In genomic region chr13:114226088-114226487, GRCh38 we compare ENCODE assay signal across 11 cellular contexts. TPM values are rescaled to one million over a fixed set of nuclear protein-coding genes. Genes with fewer than 3 reads are reported as not detected.
A peak's percentile ranks its signal among the peaks of the same experiment; 100 is the strongest.
DNase-seq lines count a peak whose midpoint lies in the region; ATAC-seq and TF ChIP-seq lines count a peak whose summit lies in the region.
"Had no signal": no experiment of that assay in that cellular context is flagged by ENCODE, and none has a peak within 500 bp of the region (broad histone marks: within the 10 kb centered on the region; RNA-seq: fewer than 3 reads in every experiment).

No MANE protein-coding gene starts in this region.

- WGBS in ovary, 3 donors: 85 to 86% (median 85%) methylated on average over 11 of the region's 11 CpGs

- H3K27me3 ChIP-seq in CD4-positive, alpha-beta memory T cell (ENCODE audit: insufficient read depth, low read length): no peaks in the 10 kb centered on the region
- H3K27me3 ChIP-seq in ovary: no peaks in the 10 kb centered on the region

- H3K9me3 Mint-ChIP-seq in CD4-positive, alpha-beta memory T cell: no peaks in the 10 kb centered on the region

- no peak overlapping the region for H3K27ac ChIP-seq in CD4-positive, alpha-beta memory T cell (ENCODE audit: low read depth, low read length)
- H3K27ac ChIP-seq in ovary: no peak overlapping the region
- H3K27ac ChIP-seq: KMS-11 had no signal

- ATAC-seq in GM19351 (IDR thresholded peaks at IDR 0.05; ENCODE audit: unreplicated experiment) (peak; percentile 14), T-helper 17 cell (peak; percentile 18)

- no peak for TF ChIP-seq CTCF in ovary (IDR thresholded peaks at IDR 0.05)

- H3K27me3 Mint-ChIP-seq in CD4-positive, alpha-beta memory T cell: peaks cover 3% of the 10 kb centered on the region in 2 donors
- H3K27me3 Mint-ChIP-seq in T-helper 17 cell: peaks cover 8% of the 10 kb centered on the region

- no peaks in the 10 kb centered on the region for H3K9me3 ChIP-seq in CD4-positive, alpha-beta memory T cell (ENCODE audit: control insufficient read depth in 1 of 2, low read length in 2 of 2)
- H3K9me3 ChIP-seq in T-helper 17 cell (ENCODE audit: control insufficient read depth, low read length, poor library complexity, severe bottlenecking): no peaks in the 10 kb centered on the region
- H3K9me3 ChIP-seq in ovary: no peaks in the 10 kb centered on the region

- no peak overlapping the region for H3K4me3 ChIP-seq in CD4-positive, alpha-beta memory T cell (ENCODE audit: low read length in 2 of 2)
- no peak overlapping the region for H3K4me3 ChIP-seq in ovary

- H3K4me3 Mint-ChIP-seq in CD4-positive, alpha-beta memory T cell: peak overlapping the region in 5 of 8 donors; percentile 9 to 74 (median 51)
- peak overlapping the region; percentile 31 for H3K4me3 Mint-ChIP-seq in T-helper 17 cell

- peaks cover 31 to 53% (median 40%) of the 10 kb centered on the region in 4 donors for H3K4me1 Mint-ChIP-seq in CD4-positive, alpha-beta memory T cell
- H3K4me1 Mint-ChIP-seq in T-helper 17 cell: peaks cover 34% of the 10 kb centered on the region

- H3K36me3 ChIP-seq in CD4-positive, alpha-beta memory T cell (ENCODE audit: insufficient read depth, low read length): no peaks in the 10 kb centered on the region
- no peaks in the 10 kb centered on the region for H3K36me3 ChIP-seq in ovary

- peak overlapping the region; percentile 69 to 89 (median 78) for H3K27ac Mint-ChIP-seq in CD4-positive, alpha-beta memory T cell
- peak overlapping the region; percentile 93 for H3K27ac Mint-ChIP-seq in T-helper 17 cell

- intact Hi-C loops in CD4-positive, alpha-beta memory T cell (cut with micrococcal nuclease): loop anchor here (1.0 to 2.0 kb wide), 6 partner anchors 78 to 275 kb away; no protein-coding TSS in a partner anchor
- intact Hi-C loops in ovary (cut with DNase I): loop anchor here (2.0 to 5.0 kb wide), 4 partner anchors 199 to 414 kb away; no protein-coding TSS in a partner anchor
- intact Hi-C loops in cardiac septum (cut with DNase I): loop anchor here (1.0 kb wide), 1 partner anchor 275 kb away; no protein-coding TSS in a partner anchor

- DNase-seq in CD4-positive, alpha-beta memory T cell: peak in 2 of 5 donors; percentile 18 to 19
- DNase-seq in T-helper 17 cell (no peak), inferior parietal cortex (ENCODE audit: extremely low spot score) (peak; percentile 5), foreskin melanocyte (no peak), ovary (no peak), cardiac septum (ENCODE audit: low spot score) (no peak)

- CTCF ChIA-PET in CD4-positive, alpha-beta memory T cell (lab: Charles Lee; ENCODE audit: partially characterized antibody): interaction anchor here (0.7 to 1.8 kb wide), 18 partner anchors 10 to 411 kb away, joined by 3 to 22 read pairs (median 4); no protein-coding TSS in a partner anchor

- POLR2A ChIA-PET in CD4-positive, alpha-beta memory T cell (lab: Charles Lee; ENCODE audit: partially characterized antibody): interaction anchor here (0.9 to 2.7 kb wide), 9 partner anchors 64 to 115 kb away, joined by 3 to 15 read pairs (median 5); no protein-coding TSS in a partner anchor

- H3K36me3 Mint-ChIP-seq in CD4-positive, alpha-beta memory T cell: no peaks in the 10 kb centered on the region
- H3K36me3 Mint-ChIP-seq in T-helper 17 cell (ENCODE audit: low read depth): peaks cover 2% of the 10 kb centered on the region

- TF ChIP-seq EP300 in ovary (IDR thresholded peaks at IDR 0.05): no peak

- TF ChIP-seq POLR2A in ovary (IDR thresholded peaks at IDR 0.05): no peak

- H3K4me1 ChIP-seq in CD4-positive, alpha-beta memory T cell (ENCODE audit: insufficient read depth, low read length): peaks cover 41% of the 10 kb centered on the region
- no peaks in the 10 kb centered on the region for H3K4me1 ChIP-seq in ovary (ENCODE audit: insufficient read depth)

RNA-seq across cellular contexts. Expression of gene CDC16, which starts 8.6 kb away (rescaled TPM):
- 10 to 100 TPM; 86.0 to 87.9 TPM for total RNA-seq in CD4-positive, alpha-beta memory T cell
- polyA plus RNA-seq in CD4-positive, alpha-beta memory T cell: 10 to 100 TPM; 12.9 to 21.5 TPM
- total RNA-seq in T-helper 17 cell (10 to 100 TPM; 47.8 to 69.3 TPM), ovary (10 to 100 TPM; 42.0 to 68.1 (median 55.2) TPM), cardiac septum (32.0 TPM)
- polyA plus RNA-seq in ovary: 10 to 100 TPM; 43.3 to 88.8 TPM

RNA-seq across cellular contexts. Expression of gene CFAP97D2, which starts 47.0 kb away (rescaled TPM):
- not detected for total RNA-seq in CD4-positive, alpha-beta memory T cell
- polyA plus RNA-seq in CD4-positive, alpha-beta memory T cell: not detected
- total RNA-seq in T-helper 17 cell (not detected), ovary (1 to 10 TPM in 2 of 7 donors, under 1 TPM in 1, not detected in 4; 0.28 to 5.2 (median 3.1) TPM), cardiac septum (not detected)
- not detected for polyA plus RNA-seq in ovary
- total RNA-seq: left colon, myocyte, subcutaneous adipose tissue had no signal

RNA-seq across cellular contexts. Expression of gene UPF3A, which starts 55.3 kb away (rescaled TPM):
- total RNA-seq in CD4-positive, alpha-beta memory T cell: 10 to 100 TPM; 85.9 to 91.2 TPM
- polyA plus RNA-seq in CD4-positive, alpha-beta memory T cell: 10 to 100 TPM; 11.2 to 34.5 TPM
- 10 to 100 TPM; 33.2 to 52.4 TPM for total RNA-seq in T-helper 17 cell
- total RNA-seq in ovary: 10 to 100 TPM; 29.2 to 45.0 (median 39.2) TPM
- 10 to 100 TPM; 48.9 to 54.8 TPM for polyA plus RNA-seq in ovary
- 28.8 TPM for total RNA-seq in cardiac septum
